ENCODE assay signal across 1 cellular context in genomic region chr2:20635698-20636584, GRCh38.
A peak's percentile ranks its signal among the peaks of the same experiment; 100 is the strongest.
TF ChIP-seq lines count a peak whose summit lies in the region.

No MANE protein-coding gene starts in this region.

TF ChIP-seq in HepG2, 621 proteins besides CTCF, POLR2A, EP300 and RAD21 (continued from another document and continues in another):
- TF ChIP-seq ZNF263 (CRISPR knock-in tag; IDR thresholded peaks at IDR 0.05) = peak; percentile 67; the same call in 1 of the 2 replicates
- no peak for TF ChIP-seq ZBTB21 (CRISPR knock-in tag; IDR thresholded peaks at IDR 0.05)
- TF ChIP-seq PRDM15 (CRISPR knock-in tag; IDR thresholded peaks at IDR 0.05) = no peak
- peak; percentile 54; the same call in 1 of the 2 replicates for TF ChIP-seq MIER2 (CRISPR knock-in tag; IDR thresholded peaks at IDR 0.05)
- no peak for TF ChIP-seq CENPT (CRISPR knock-in tag; IDR thresholded peaks at IDR 0.05; ENCODE audit: low read depth)
- TF ChIP-seq WIZ (CRISPR knock-in tag; IDR thresholded peaks at IDR 0.05) = peak; percentile 72; the same call in 1 of the 2 replicates
- peak; percentile 32; the same call in 1 of the 2 replicates for TF ChIP-seq ZNF317 (CRISPR knock-in tag; IDR thresholded peaks at IDR 0.05)
- no peak for TF ChIP-seq ARNT (IDR thresholded peaks at IDR 0.05)
- no peak for TF ChIP-seq ZNF232 (CRISPR knock-in tag; IDR thresholded peaks at IDR 0.05; ENCODE audit: borderline replicate concordance)
- TF ChIP-seq ZNF747 (CRISPR knock-in tag; IDR thresholded peaks at IDR 0.05; ENCODE audit: borderline replicate concordance) = no peak; the same call in 1 of the 2 replicates
- peak; percentile 93 for TF ChIP-seq ZMAT3 (CRISPR knock-in tag; conservative IDR thresholded peaks at IDR 0.05)
- no peak for TF ChIP-seq ZNF879 (CRISPR knock-in tag; IDR thresholded peaks at IDR 0.05)
- TF ChIP-seq HOXA9 (CRISPR knock-in tag; IDR thresholded peaks at IDR 0.05; ENCODE audit: borderline replicate concordance) = no peak
- TF ChIP-seq MXD4 (CRISPR knock-in tag; IDR thresholded peaks at IDR 0.05) = peak; percentile 47; the same call in 1 of the 2 replicates
- TF ChIP-seq ZNF350 (CRISPR knock-in tag; IDR thresholded peaks at IDR 0.05; ENCODE audit: borderline replicate concordance, low read depth) = peak; percentile 92
- no peak for TF ChIP-seq ZNF337 (CRISPR knock-in tag; IDR thresholded peaks at IDR 0.05; ENCODE audit: borderline replicate concordance, low read depth)
- peak; percentile 82 for TF ChIP-seq RXRA (CRISPR knock-in tag; IDR thresholded peaks at IDR 0.05)
- no peak for TF ChIP-seq MLX (CRISPR knock-in tag; IDR thresholded peaks at IDR 0.05)
- TF ChIP-seq GATAD1 (CRISPR knock-in tag; IDR thresholded peaks at IDR 0.05) = peak; percentile 70
- peak; percentile 73; the same call in 1 of the 2 replicates for TF ChIP-seq NFKB2 (CRISPR knock-in tag; IDR thresholded peaks at IDR 0.05; ENCODE audit: borderline replicate concordance)
- 0 out of 2 replicates have a peak, but pooled peaks have one; percentile 51 for TF ChIP-seq ZNF709 (CRISPR knock-in tag; IDR thresholded peaks at IDR 0.05)
- no peak for TF ChIP-seq ZSCAN12 (CRISPR knock-in tag; IDR thresholded peaks at IDR 0.05)
- TF ChIP-seq ZGPAT (CRISPR knock-in tag; IDR thresholded peaks at IDR 0.05) = peak; percentile 81
- TF ChIP-seq ZNF34 (CRISPR knock-in tag; IDR thresholded peaks at IDR 0.05; ENCODE audit: borderline replicate concordance) = no peak; the same call in 1 of the 2 replicates
- no peak for TF ChIP-seq ZNF552 (CRISPR knock-in tag; IDR thresholded peaks at IDR 0.05; ENCODE audit: borderline replicate concordance)
- TF ChIP-seq ZNF354B (CRISPR knock-in tag; IDR thresholded peaks at IDR 0.05) = no peak
- TF ChIP-seq PRPF4 (IDR thresholded peaks at IDR 0.05; ENCODE audit: low read depth, low read length, poor library complexity, severe bottlenecking) = no peak
- no peak for TF ChIP-seq NONO (IDR thresholded peaks at IDR 0.05)
- peak; percentile 94 for TF ChIP-seq NONO (CRISPR knock-in tag; conservative IDR thresholded peaks at IDR 0.05)
- no peak for TF ChIP-seq ZNF841 (CRISPR knock-in tag; IDR thresholded peaks at IDR 0.05; ENCODE audit: borderline replicate concordance)
- peak; percentile 87 for TF ChIP-seq ZNF891 (CRISPR knock-in tag; IDR thresholded peaks at IDR 0.05)
- TF ChIP-seq HMGA1 (CRISPR knock-in tag; conservative IDR thresholded peaks at IDR 0.05) = no peak
- TF ChIP-seq ARHGAP35 (CRISPR knock-in tag; IDR thresholded peaks at IDR 0.05; ENCODE audit: borderline replicate concordance) = no peak; the same call in 1 of the 2 replicates
- TF ChIP-seq ZNF501 (CRISPR knock-in tag; IDR thresholded peaks at IDR 0.05) = peak; percentile 92
- TF ChIP-seq ZNF740 (CRISPR knock-in tag; IDR thresholded peaks at IDR 0.05) = 0 out of 2 replicates have a peak, but pooled peaks have one; percentile 50
- TF ChIP-seq SMAD9 (CRISPR knock-in tag; IDR thresholded peaks at IDR 0.05) = no peak
- TF ChIP-seq ZKSCAN5 (CRISPR knock-in tag; IDR thresholded peaks at IDR 0.05) = no peak
- peak; percentile 93 for TF ChIP-seq IRF2 (CRISPR knock-in tag; IDR thresholded peaks at IDR 0.05)
- peak; percentile 57; the same call in 1 of the 2 replicates for TF ChIP-seq ZNF329 (CRISPR knock-in tag; IDR thresholded peaks at IDR 0.05; ENCODE audit: low read depth)
- peak; percentile 68 for TF ChIP-seq ELF3 (CRISPR knock-in tag; IDR thresholded peaks at IDR 0.05)
- TF ChIP-seq NCOA5 (CRISPR knock-in tag; IDR thresholded peaks at IDR 0.05) = no peak
- TF ChIP-seq PHB2 (IDR thresholded peaks at IDR 0.05; ENCODE audit: partially characterized antibody) = no peak
- TF ChIP-seq MTA3 (CRISPR knock-in tag; IDR thresholded peaks at IDR 0.05) = no peak
- no peak for TF ChIP-seq NPAS2 (CRISPR knock-in tag; IDR thresholded peaks at IDR 0.05; ENCODE audit: borderline replicate concordance)
- peak; percentile 67 for TF ChIP-seq RBM39 (IDR thresholded peaks at IDR 0.05; ENCODE audit: low read depth, low read length, poor library complexity, severe bottlenecking)
- peak; percentile 95; the same call in 1 of the 2 replicates for TF ChIP-seq SSRP1 (CRISPR knock-in tag; IDR thresholded peaks at IDR 0.05)
- peak; percentile 74; the same call in 1 of the 2 replicates for TF ChIP-seq FLYWCH1 (CRISPR knock-in tag; IDR thresholded peaks at IDR 0.05)
- TF ChIP-seq ATM (IDR thresholded peaks at IDR 0.05; ENCODE audit: borderline replicate concordance) = no peak
- TF ChIP-seq ZNF260 (CRISPR knock-in tag; IDR thresholded peaks at IDR 0.05; ENCODE audit: borderline replicate concordance, low read depth) = no peak; the same call in 1 of the 2 replicates
- no peak for TF ChIP-seq NFIC (IDR thresholded peaks at IDR 0.05; ENCODE audit: low read length)
- TF ChIP-seq ZBTB8A (CRISPR knock-in tag; IDR thresholded peaks at IDR 0.05; ENCODE audit: borderline replicate concordance, low read depth) = no peak
- no peak for TF ChIP-seq ZNF605 (CRISPR knock-in tag; IDR thresholded peaks at IDR 0.05)
- TF ChIP-seq ZNF484 (CRISPR knock-in tag; IDR thresholded peaks at IDR 0.05; ENCODE audit: borderline replicate concordance, low read depth) = no peak
- TF ChIP-seq ZNF512 (CRISPR knock-in tag; IDR thresholded peaks at IDR 0.05) = 0 out of 2 replicates have a peak, but pooled peaks have one; percentile 56
- peak; percentile 77 for TF ChIP-seq ZFP36L1 (CRISPR knock-in tag; IDR thresholded peaks at IDR 0.05)
- peak; percentile 80; the same call in 1 of the 2 replicates for TF ChIP-seq ZNF124 (CRISPR knock-in tag; IDR thresholded peaks at IDR 0.05)
- no peak for TF ChIP-seq PLSCR1 (CRISPR knock-in tag; IDR thresholded peaks at IDR 0.05; ENCODE audit: borderline replicate concordance)
- TF ChIP-seq NR2C2 (CRISPR knock-in tag; IDR thresholded peaks at IDR 0.05; ENCODE audit: borderline replicate concordance) = no peak
- no peak; the same call in 1 of the 2 replicates for TF ChIP-seq ZBTB46 (CRISPR knock-in tag; IDR thresholded peaks at IDR 0.05; ENCODE audit: borderline replicate concordance)
- TF ChIP-seq ATF2 (CRISPR knock-in tag; IDR thresholded peaks at IDR 0.05) = peak; percentile 68
- peak; percentile 35; the same call in 1 of the 2 replicates for TF ChIP-seq SALL2 (CRISPR knock-in tag; IDR thresholded peaks at IDR 0.05)
